20 cellular contexts compared by ENCODE assay signal in genomic region chr6:138677538-138677937, GRCh38.
"Had no signal": no experiment of that assay in that cellular context is flagged by ENCODE, and none has a peak within 500 bp of the region (broad histone marks: within the 10 kb centered on the region; RNA-seq: fewer than 3 reads in every experiment).

No MANE protein-coding gene starts in this region.

- H3K36me3 ChIP-seq: gastrocnemius medialis, left ventricle myocardium inferior, pancreas, spleen, suprapubic skin, tibial nerve had no signal

- ATAC-seq: activated CD4-positive, alpha-beta T cell treated with anti-CD3 and anti-CD28 coated beads for 36 hours; activated naive CD4-positive, alpha-beta T cell treated with anti-CD3 and anti-CD28 coated beads, Interleukin-2, amount 50 U/mL, for 72 hours; activated T-cell treated with anti-CD3 and anti-CD28 coated beads, Interleukin-2, amount 50 U/mL, for 72 hours; gastrocnemius medialis; naive thymus-derived CD4-positive, alpha-beta T cell; pancreas; psoas muscle had no signal

- H3K4me1 Mint-ChIP-seq: activated CD4-positive, alpha-beta T cell treated with anti-CD3 and anti-CD28 coated beads for 36 hours; naive thymus-derived CD4-positive, alpha-beta T cell had no signal

- H3K4me3 ChIP-seq: gastrocnemius medialis, left ventricle myocardium inferior, pancreas, psoas muscle, spleen, suprapubic skin, tibial nerve had no signal

- H3K36me3 Mint-ChIP-seq: activated naive CD4-positive, alpha-beta T cell treated with anti-CD3 and anti-CD28 coated beads, Interleukin-2, amount 50 U/mL, for 72 hours; naive thymus-derived CD4-positive, alpha-beta T cell had no signal

- H3K27ac Mint-ChIP-seq: activated CD4-positive, alpha-beta T cell treated with anti-CD3 and anti-CD28 coated beads for 36 hours; activated naive CD4-positive, alpha-beta T cell treated with anti-CD3 and anti-CD28 coated beads, Interleukin-2, amount 50 U/mL, for 72 hours; activated T-cell treated with anti-CD3 and anti-CD28 coated beads, Interleukin-2, amount 50 U/mL, for 72 hours; naive thymus-derived CD4-positive, alpha-beta T cell had no signal

- H3K4me1 ChIP-seq: gastrocnemius medialis, left ventricle myocardium inferior, pancreas, psoas muscle, suprapubic skin had no signal

- H3K27ac ChIP-seq: gastrocnemius medialis, left ventricle myocardium inferior, pancreas, psoas muscle, spleen, suprapubic skin, tibial nerve had no signal

- H3K9me3 Mint-ChIP-seq: activated naive CD4-positive, alpha-beta T cell treated with anti-CD3 and anti-CD28 coated beads, Interleukin-2, amount 50 U/mL, for 72 hours; activated T-cell treated with anti-CD3 and anti-CD28 coated beads, Interleukin-2, amount 50 U/mL, for 72 hours; naive thymus-derived CD4-positive, alpha-beta T cell had no signal

- H3K27me3 ChIP-seq: gastrocnemius medialis, pancreas, spleen, suprapubic skin, tibial nerve had no signal

- H3K9me3 ChIP-seq: gastrocnemius medialis, left ventricle myocardium inferior, pancreas, psoas muscle, spleen, suprapubic skin, tibial nerve had no signal

- H3K4me3 Mint-ChIP-seq: activated CD4-positive, alpha-beta T cell treated with anti-CD3 and anti-CD28 coated beads for 36 hours; activated T-cell treated with anti-CD3 and anti-CD28 coated beads, Interleukin-2, amount 50 U/mL, for 72 hours; naive thymus-derived CD4-positive, alpha-beta T cell had no signal

- DNase-seq: activated CD4-positive, alpha-beta T cell treated with anti-CD3 and anti-CD28 coated beads for 36 hours; activated CD4-positive, alpha-beta T cell treated with anti-CD3 and anti-CD28 coated beads, Interleukin-2, amount 50 U/mL, for 4 hours; activated CD4-positive, CD25-positive, alpha-beta regulatory T cell; activated naive CD4-positive, alpha-beta T cell; activated T-cell treated with anti-CD3 and anti-CD28 coated beads for 4 hours; activated T-cell treated with anti-CD3 and anti-CD28 coated beads, Interleukin-2, amount 50 U/mL, for 72 hours; effector CD8-positive, alpha-beta T cell; erythroblast; gastrocnemius medialis; glutamatergic neuron; left ventricle myocardium inferior; midbrain; naive thymus-derived CD4-positive, alpha-beta T cell; pancreas; psoas muscle; spleen; stimulated activated naive CD4-positive, alpha-beta T cell had no signal
